ENCODE assay signal across 8 cellular contexts in genomic region chr3:100400424-100400781, GRCh38. TPM values are rescaled to one million over a fixed set of nuclear protein-coding genes. Genes with fewer than 3 reads are reported as not detected.
DNase-seq lines count a peak whose midpoint lies in the region; ATAC-seq and TF ChIP-seq lines count a peak whose summit lies in the region.

No MANE protein-coding gene starts in this region.

- no peaks in the 10 kb centered on the region for H3K9me3 ChIP-seq in mesenchymal stem cell (ENCODE audit: control insufficient read depth, low read length)

- H2BK12ac ChIP-seq in mesenchymal stem cell (ENCODE audit: low read length in 2 of 2), result no peak overlapping the region

- in situ Hi-C loops in ACHN (cut with HindIII; ENCODE audit: low pct_ligation_motif_present, low pct_unique_long_range_greater_than_20kb, low sequenced_read_pairs), result no loop called here

- peak overlapping the region; percentile 69 to 94 for H3K18ac ChIP-seq in mesenchymal stem cell (ENCODE audit: low read depth in 1 of 2, low read length in 2 of 2)

- peaks cover 4% of the 10 kb centered on the region for H3K4me1 ChIP-seq in mesenchymal stem cell (ENCODE audit: control insufficient read depth, insufficient read depth, low read depth, low read length)

- peak overlapping the region in 1 of 2 experiments; percentile 35 for H3K23ac ChIP-seq in mesenchymal stem cell (ENCODE audit: low read length in 2 of 2)

- peak overlapping the region; percentile 94 for H3K9ac ChIP-seq in mesenchymal stem cell (ENCODE audit: low read length)

- WGBS in mesenchymal stem cell, result under 1% methylated on average over 22 of the region's 22 CpGs

- TF ChIP-seq CTCF in coronary artery (IDR thresholded peaks at IDR 0.05), result no peak

- H2BK15ac ChIP-seq in mesenchymal stem cell (ENCODE audit: low read depth, poor library complexity, severe bottlenecking), result no peak overlapping the region

- peak overlapping the region; percentile 25 for H4K91ac ChIP-seq in mesenchymal stem cell (ENCODE audit: low read length)

- H3K79me1 ChIP-seq in mesenchymal stem cell (replicated peaks; ENCODE audit: low read length, poor library complexity, severe bottlenecking), result no peaks in the 10 kb centered on the region

- H4K8ac ChIP-seq in mesenchymal stem cell (ENCODE audit: low read length), result peak overlapping the region; percentile 89

- H2AK5ac ChIP-seq in mesenchymal stem cell (ENCODE audit: low read length, severe bottlenecking), result no peak overlapping the region

- DNase-seq in ACHN (peak; percentile 29), UCSD-AML1 (lab: John Stamatoyannopoulos, UW; ENCODE audit: unreplicated experiment) (peak; percentile 57), coronary artery (ENCODE audit: low spot score) (no peak), mesenchymal stem cell (peak; percentile 52), AG08395 (ENCODE audit: low spot score) (no peak)
- peak; percentile 46 for DNase-seq in stimulated activated naive CD4-positive, alpha-beta T cell treated with Interleukin-2 at 50 U/mL for 16 hours (lab: John Stamatoyannopoulos, UW)

- H3K4ac ChIP-seq in mesenchymal stem cell (ENCODE audit: low read depth in 1 of 2, low read length in 2 of 2), result peak overlapping the region; percentile 8 to 35

- H3K27me3 ChIP-seq in mesenchymal stem cell (ENCODE audit: control insufficient read depth in 1 of 2, insufficient read depth in 1 of 2, low read length in 2 of 2), result no peaks in the 10 kb centered on the region

- peak overlapping the region; percentile 99 for H3K4me2 ChIP-seq in mesenchymal stem cell (ENCODE audit: low read length, poor library complexity, severe bottlenecking)

- H3K4me3 ChIP-seq in coronary artery (peak overlapping the region; percentile 95), mesenchymal stem cell (ENCODE audit: insufficient read depth in 1 of 2, low read depth in 1 of 2, low read length in 2 of 2) (peak overlapping the region; percentile 73 to 98)

- no peak overlapping the region for H2BK5ac ChIP-seq in mesenchymal stem cell (ENCODE audit: low read depth, low read length, poor library complexity, severe bottlenecking)

- H3K14ac ChIP-seq in mesenchymal stem cell (ENCODE audit: low read length in 2 of 2), result peak overlapping the region in 1 of 2 experiments; percentile 53

- H2AFZ ChIP-seq in mesenchymal stem cell (ENCODE audit: low read depth, low read length), result peak overlapping the region; percentile 1

- peak; percentile 8 for ATAC-seq in GM19035 (IDR thresholded peaks at IDR 0.05; ENCODE audit: unreplicated experiment)
- ATAC-seq in HG03342 (IDR thresholded peaks at IDR 0.05; ENCODE audit: unreplicated experiment), result peak; percentile 20

- H3K36me3 ChIP-seq in mesenchymal stem cell (ENCODE audit: control insufficient read depth in 1 of 2, insufficient read depth in 2 of 2, low read depth in 1 of 2, low read length in 2 of 2), result peaks cover 0 to 2% of the 10 kb centered on the region in 2 experiments

- peak overlapping the region; percentile 24 for H2BK120ac ChIP-seq in mesenchymal stem cell (ENCODE audit: low read depth, low read length)

- H3K27ac ChIP-seq in coronary artery (peak overlapping the region; percentile 93), mesenchymal stem cell (ENCODE audit: low read length, poor library complexity, severe bottlenecking) (no peak overlapping the region)

RNA-seq across cellular contexts. Expression of gene TOMM70, which starts 0.5 kb away (rescaled TPM):
- polyA plus RNA-seq in mesenchymal stem cell (2013, experiment 1 of 2), result 26.1 TPM
- 26.7 TPM for polyA plus RNA-seq in mesenchymal stem cell (2013, experiment 2 of 2)

RNA-seq across cellular contexts. Expression of gene LNP1, which starts 0.9 kb away (rescaled TPM):
- polyA plus RNA-seq in mesenchymal stem cell (2013, experiment 1 of 2), result 1.4 TPM
- polyA plus RNA-seq in mesenchymal stem cell (2013, experiment 2 of 2), result 1.4 TPM

Comparison
In these comparisons a context has a peak if more than half of its experiments do, and no peak if none do; other contexts are left out.
1. DNase-seq: peak in ACHN (single experiment), UCSD-AML1 (single experiment), mesenchymal stem cell (single experiment) and stimulated activated naive CD4-positive, alpha-beta T cell treated with Interleukin-2 at 50 U/mL for 16 hours (single experiment); none in coronary artery (single experiment) and AG08395 (single experiment).